ENCODE assay signal across 9 cellular contexts in the genomic region with DNA sequence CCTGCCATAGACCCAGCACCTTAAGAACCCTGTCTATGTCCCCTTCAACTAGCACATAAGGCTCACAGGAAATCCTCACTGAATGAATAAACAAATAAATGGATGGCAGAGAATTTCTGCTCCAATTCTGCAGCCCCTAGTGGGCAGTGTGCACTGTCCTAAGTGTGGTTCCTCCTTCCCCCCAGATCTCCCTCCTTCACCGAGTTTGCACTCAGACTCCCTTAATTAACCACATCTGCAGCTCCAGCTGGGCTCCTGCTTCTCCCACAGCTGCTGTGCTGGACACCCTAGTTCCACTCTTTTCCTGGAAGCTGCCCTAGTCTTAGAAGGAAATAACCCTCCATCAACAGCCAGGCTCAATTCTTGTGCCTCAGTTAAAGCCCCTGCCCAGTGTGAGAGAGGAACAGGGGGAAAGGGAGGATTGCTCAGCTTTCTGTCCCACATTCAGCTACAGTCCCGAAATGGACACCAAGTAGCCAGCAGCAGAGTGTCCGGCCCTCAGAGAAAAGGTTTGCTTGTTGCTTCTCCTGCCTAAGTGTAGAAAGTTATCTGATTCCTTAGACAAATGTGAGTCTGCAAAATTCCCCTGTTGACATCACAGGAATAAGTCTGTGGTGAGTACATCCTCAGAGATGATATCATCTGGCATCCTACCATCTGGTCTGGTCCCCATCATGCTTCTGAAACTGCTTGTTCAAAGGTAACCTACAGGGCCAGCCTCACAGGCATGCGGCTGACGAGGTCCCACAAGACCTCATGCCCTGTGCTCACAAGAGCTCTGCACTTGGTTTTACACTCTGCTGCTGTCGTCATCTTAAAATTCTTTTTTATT. TPM values are rescaled to one million over a fixed set of nuclear protein-coding genes. Genes with fewer than 3 reads are reported as not detected.
DNase-seq lines count a peak whose midpoint lies in the region; ATAC-seq, FAIRE-seq and TF ChIP-seq lines count a peak whose summit lies in the region.
"Had no signal": no experiment of that assay in that cellular context is flagged by ENCODE, and none has a peak within 500 bp of the region (broad histone marks: within the 10 kb centered on the region; RNA-seq: fewer than 3 reads in every experiment).

No MANE protein-coding gene starts in this region.

- H3K9me2 ChIP-seq in Karpas-422 (replicated peaks; ENCODE audit: insufficient read depth, low read length), result no peaks in the 10 kb centered on the region

- no peak for TF ChIP-seq POLR2A in GM12891 (IDR thresholded peaks at IDR 0.05; ENCODE audit: low read depth, low read length)
- TF ChIP-seq POLR2A in gastroesophageal sphincter (IDR thresholded peaks at IDR 0.05), result no peak

- no peaks in the 10 kb centered on the region for H4K20me1 ChIP-seq in Karpas-422 (ENCODE audit: insufficient read depth, low read depth, low read length)

- peak overlapping the region; percentile 22 for H3K4me3 Mint-ChIP-seq in stimulated activated effector memory CD8-positive, alpha-beta T cell treated with anti-CD3 and anti-CD28 coated beads, Interleukin-12 subunit alpha, Interleukin-12 subunit beta, amount 100 ng/mL, for 72 hours

- H3K36me3 Mint-ChIP-seq in stimulated activated effector memory CD8-positive, alpha-beta T cell treated with anti-CD3 and anti-CD28 coated beads, Interleukin-12 subunit alpha, Interleukin-12 subunit beta, amount 100 ng/mL, for 72 hours, result no peaks in the 10 kb centered on the region

- peak overlapping the region; percentile 40 for H3K4me2 ChIP-seq in Karpas-422 (ENCODE audit: low read depth, low read length, poor library complexity, severe bottlenecking)

- FAIRE-seq in GM12891 (lab: Jason Lieb, UNC), result peak; percentile 91

- H3K4me1 Mint-ChIP-seq in stimulated activated effector memory CD8-positive, alpha-beta T cell treated with anti-CD3 and anti-CD28 coated beads, Interleukin-12 subunit alpha, Interleukin-12 subunit beta, amount 100 ng/mL, for 72 hours, result peaks cover 22% of the 10 kb centered on the region

- intact Hi-C loops in posterior vena cava (cut with DNase I), result loop anchor here in 1 of 2 donors (1.0 kb wide), 1 partner anchor 10 kb away; no protein-coding TSS in a partner anchor

- H2AFZ ChIP-seq in Karpas-422 (ENCODE audit: low read length), result peak overlapping the region; percentile 80; the same call in 1 of the 2 replicates

- H3K9me3 ChIP-seq in Karpas-422 (ENCODE audit: low read length) (no peaks in the 10 kb centered on the region), WERI-Rb-1 (ENCODE audit: severe bottlenecking) (no peaks in the 10 kb centered on the region), gastroesophageal sphincter (no peaks in the 10 kb centered on the region)

- H3K27ac Mint-ChIP-seq in stimulated activated effector memory CD8-positive, alpha-beta T cell treated with anti-CD3 and anti-CD28 coated beads, Interleukin-12 subunit alpha, Interleukin-12 subunit beta, amount 100 ng/mL, for 72 hours, result peak overlapping the region; percentile 87

- peak; percentile 74 for TF ChIP-seq CTCF in AG09319 (IDR thresholded peaks at IDR 0.05; ENCODE audit: low read depth, low read length)
- peak; percentile 71 for TF ChIP-seq CTCF in WERI-Rb-1 (IDR thresholded peaks at IDR 0.05; ENCODE audit: low read depth, low read length)
- peak in 2 of 4 experiments; percentile 4 to 19 for TF ChIP-seq CTCF in gastroesophageal sphincter (IDR thresholded peaks at IDR 0.05)

- no peak for TF ChIP-seq EP300 in gastroesophageal sphincter (IDR thresholded peaks at IDR 0.05)

- no peak overlapping the region for H3K4me3 ChIP-seq in Karpas-422 (ENCODE audit: low read length)
- H3K4me3 ChIP-seq in WERI-Rb-1 (ENCODE audit: low read depth, low read length), result no peak overlapping the region
- no peak overlapping the region for H3K4me3 ChIP-seq in gastroesophageal sphincter
- H3K4me3 ChIP-seq: lung had no signal

- H3K9ac ChIP-seq in Karpas-422 (ENCODE audit: low read length), result peak overlapping the region; percentile 51

- ATAC-seq in gastroesophageal sphincter (peak; percentile 48), GM21526 (IDR thresholded peaks at IDR 0.05; ENCODE audit: low FRiP score, unreplicated experiment) (no peak)
- ATAC-seq in stimulated activated effector memory CD8-positive, alpha-beta T cell treated with anti-CD3 and anti-CD28 coated beads, Interleukin-12 subunit alpha, Interleukin-12 subunit beta, amount 100 ng/mL, for 72 hours, result peak; percentile 98

- H3K79me2 ChIP-seq in Karpas-422 (ENCODE audit: low read length), result no peaks in the 10 kb centered on the region

- no peak for DNase-seq in AG09319 (ENCODE audit: extremely low read depth, low read depth)
- DNase-seq in GM12891 (ENCODE audit: insufficient read length, low spot score), result no peak
- DNase-seq in Karpas-422, result peak; percentile 80
- peak; percentile 38 for DNase-seq in WERI-Rb-1
- DNase-seq in stimulated activated effector memory CD8-positive, alpha-beta T cell treated with anti-CD3 and anti-CD28 coated beads, Interleukin-12 subunit alpha, Interleukin-12 subunit beta, amount 100 ng/mL, for 72 hours (ENCODE audit: low spot score in 2 of 2), result peak; percentile 26 to 64
- no peak for DNase-seq in posterior vena cava (ENCODE audit: low spot score)

- no peaks in the 10 kb centered on the region for H3K9me3 Mint-ChIP-seq in stimulated activated effector memory CD8-positive, alpha-beta T cell treated with anti-CD3 and anti-CD28 coated beads, Interleukin-12 subunit alpha, Interleukin-12 subunit beta, amount 100 ng/mL, for 72 hours

- H3K4me1 ChIP-seq in Karpas-422 (ENCODE audit: low read length) (peaks cover 19% of the 10 kb centered on the region), gastroesophageal sphincter (no peaks in the 10 kb centered on the region)

- H3K27ac ChIP-seq in Karpas-422 (ENCODE audit: low read length) (no peak overlapping the region), WERI-Rb-1 (no peak overlapping the region), gastroesophageal sphincter (peak overlapping the region in 1 of 4 donors; percentile 15)

- H3K36me3 ChIP-seq in Karpas-422 (ENCODE audit: insufficient read depth, low read length) (no peaks in the 10 kb centered on the region), WERI-Rb-1 (no peaks in the 10 kb centered on the region), gastroesophageal sphincter (no peaks in the 10 kb centered on the region)

- H3K27me3 ChIP-seq in Karpas-422 (ENCODE audit: low read length) (no peaks in the 10 kb centered on the region), WERI-Rb-1 (ENCODE audit: insufficient read depth, low read depth, severe bottlenecking) (no peaks in the 10 kb centered on the region), gastroesophageal sphincter (peaks cover 45% of the 10 kb centered on the region)

- 31 to 42% methylated on average over 3 to 6 of the region's 6 CpGs for WGBS in gastroesophageal sphincter (ENCODE audit: low coverage in 1 of 2), 2 donors

TF ChIP-seq in GM12891, 5 proteins besides CTCF, POLR2A, EP300 and RAD21:
- TF ChIP-seq TAF1 (IDR thresholded peaks at IDR 0.05; ENCODE audit: low read depth, low read length) (no peak), POU2F2 (IDR thresholded peaks at IDR 0.05; ENCODE audit: low read depth, low read length) (0 out of 2 replicates have a peak, but pooled peaks have one; percentile 13)

RNA-seq across cellular contexts. Expression of a gene that starts 12.3 kb away (rescaled TPM):
- polyA plus RNA-seq in GM12891 (2012; ENCODE audit: low read depth, missing spikeins), result not detected
- total RNA-seq in Karpas-422 (2014; rRNA removed; shearing (Covaris generic); ENCODE audit: low replicate concordance), result 0.86 TPM in 1 of 2 replicates, not detected in the other
- total RNA-seq in gastroesophageal sphincter (1 to 10 TPM in 1 of 4 donors, not detected in 3; 1.1 TPM), posterior vena cava (not detected)
- total RNA-seq: lung had no signal
- polyA plus RNA-seq: lung had no signal

RNA-seq across cellular contexts. Expression of a gene that starts 12.4 kb away (rescaled TPM):
- polyA plus RNA-seq in GM12891 (2012; ENCODE audit: low read depth, missing spikeins), result 83.4 TPM
- total RNA-seq in Karpas-422 (2014; rRNA removed; shearing (Covaris generic); ENCODE audit: low replicate concordance), result 41.4 and 46.8 TPM in 2 replicates
- total RNA-seq in gastroesophageal sphincter (10 to 100 TPM; 41.9 to 51.2 (median 46.9) TPM), posterior vena cava (10 to 100 TPM; 32.1 to 43.2 TPM)

RNA-seq across cellular contexts. Expression of a gene that starts 21.4 kb away (rescaled TPM):
- polyA plus RNA-seq in GM12891 (2012; ENCODE audit: low read depth, missing spikeins), result 8.2 TPM
- total RNA-seq in Karpas-422 (2014; rRNA removed; shearing (Covaris generic); ENCODE audit: low replicate concordance), result 14.8 and 21.3 TPM in 2 replicates
- total RNA-seq in gastroesophageal sphincter (1 to 10 TPM; 1.1 to 7.9 (median 3.0) TPM), posterior vena cava (1 to 10 TPM; 4.2 to 6.0 TPM)

RNA-seq across cellular contexts. Expression of a gene that starts 23.0 kb away (rescaled TPM):
- polyA plus RNA-seq in GM12891 (2012; ENCODE audit: low read depth, missing spikeins), result not detected
- total RNA-seq in Karpas-422 (2014; rRNA removed; shearing (Covaris generic); ENCODE audit: low replicate concordance), result not detected in 2 replicates
- 1 to 10 TPM in 1 of 4 donors, under 1 TPM in 2, not detected in 1; 0.35 to 1.6 (median 0.54) TPM for total RNA-seq in gastroesophageal sphincter
- total RNA-seq in posterior vena cava, result under 1 TPM; 0.19 to 0.57 TPM

RNA-seq across cellular contexts. Expression of a gene that starts 40.8 kb away (rescaled TPM):
- 91.0 TPM for polyA plus RNA-seq in GM12891 (2012; ENCODE audit: low read depth, missing spikeins)
- total RNA-seq in Karpas-422 (2014; rRNA removed; shearing (Covaris generic); ENCODE audit: low replicate concordance), result 87.1 and 126 TPM in 2 replicates
- total RNA-seq in gastroesophageal sphincter (100 to 1,000 TPM in 1 of 4 donors, 10 to 100 TPM in 3; 65.1 to 105 (median 78.8) TPM), posterior vena cava (10 to 100 TPM; 57.6 to 65.5 TPM)

Comparison
In these comparisons a context has a peak if more than half of its experiments do, and no peak if none do; other contexts are left out.
1. DNase-seq: peak in Karpas-422 (single experiment), WERI-Rb-1 (single experiment) and stimulated activated effector memory CD8-positive, alpha-beta T cell treated with anti-CD3 and anti-CD28 coated beads, Interleukin-12 subunit alpha, Interleukin-12 subunit beta, amount 100 ng/mL, for 72 hours (2 of 2); none in AG09319 (single experiment), GM12891 (single experiment) and posterior vena cava (single experiment).